22 cellular contexts compared by ENCODE assay signal in genomic region chr2:199760574-199760973, GRCh38.
A peak's percentile ranks its signal among the peaks of the same experiment; 100 is the strongest.
DNase-seq lines count a peak whose midpoint lies in the region; ATAC-seq, FAIRE-seq and TF ChIP-seq lines count a peak whose summit lies in the region.
"Had no signal": no experiment of that assay in that cellular context is flagged by ENCODE, and none has a peak within 500 bp of the region (broad histone marks: within the 10 kb centered on the region; RNA-seq: fewer than 3 reads in every experiment).

No MANE protein-coding gene starts in this region.

- POLR2A ChIA-PET in H1 (lab: Charles Lee; ENCODE audit: partially characterized antibody): no interaction called here

- H2AFZ ChIP-seq in H1 (ENCODE audit: low read length) (peak overlapping the region; percentile 54; the same call in 1 of the 2 replicates), mesenchymal stem cell (ENCODE audit: low read depth, low read length) (no peak overlapping the region)

- H4K8ac ChIP-seq in H1 (ENCODE audit: extremely low read depth, insufficient read depth, low read length): no peak overlapping the region
- no peak overlapping the region for H4K8ac ChIP-seq in mesenchymal stem cell (ENCODE audit: low read length)

- H2BK12ac ChIP-seq in H1 (ENCODE audit: low read depth, low read length) (no peak overlapping the region), mesenchymal stem cell (ENCODE audit: low read length in 2 of 2) (no peak overlapping the region)

- no peak for TF ChIP-seq POLR2A in H1 (IDR thresholded peaks at IDR 0.05; ENCODE audit: control extremely low read depth in 1 of 2, low read depth in 2 of 2, low read length in 2 of 2)

- no peak overlapping the region for H2BK5ac ChIP-seq in H1 (ENCODE audit: low read depth, low read length)
- no peak overlapping the region for H2BK5ac ChIP-seq in mesenchymal stem cell (ENCODE audit: low read depth, low read length, poor library complexity, severe bottlenecking)

- H3K27me3 ChIP-seq in H1 (replicated peaks in 1 of 4; ENCODE audit: control insufficient read depth in 3 of 4, extremely low read depth in 1 of 4, insufficient read depth in 3 of 4, low read length in 3 of 4) (peaks cover 0 to 2% (median 0%) of the 10 kb centered on the region in 4 experiments; a peak in 1 of 7 replicates), mesenchymal stem cell (ENCODE audit: control insufficient read depth in 1 of 2, insufficient read depth in 1 of 2, low read length in 2 of 2) (no peaks in the 10 kb centered on the region)
- H3K27me3 ChIP-seq: SJCRH30 had no signal

- H3K18ac ChIP-seq in H1 (ENCODE audit: extremely low read depth, low read length) (no peak overlapping the region), mesenchymal stem cell (ENCODE audit: low read depth in 1 of 2, low read length in 2 of 2) (no peak overlapping the region)

- H3K14ac ChIP-seq in H1 (ENCODE audit: insufficient read length) (no peak overlapping the region), mesenchymal stem cell (ENCODE audit: low read length in 2 of 2) (no peak overlapping the region)

- H3K27ac ChIP-seq in H1 (ENCODE audit: low read depth, low read length) (no peak overlapping the region), mesenchymal stem cell (ENCODE audit: low read length, poor library complexity, severe bottlenecking) (no peak overlapping the region)
- H3K27ac ChIP-seq: 22Rv1, SJCRH30 had no signal

- H3K79me2 ChIP-seq in H1 (ENCODE audit: control insufficient read depth in 1 of 2, insufficient read depth in 2 of 2, low read length in 2 of 2): no peaks in the 10 kb centered on the region

- H3K23me2 ChIP-seq in H1 (ENCODE audit: low read depth, low read length): no peaks in the 10 kb centered on the region

- H3K9ac ChIP-seq in H1 (replicated peaks in 1 of 4; ENCODE audit: extremely low read depth in 1 of 4, low read depth in 3 of 4, low read length in 3 of 4) (no peak overlapping the region), mesenchymal stem cell (ENCODE audit: low read length) (no peak overlapping the region)

- no peak overlapping the region for H4K91ac ChIP-seq in H1 (replicated peaks; ENCODE audit: insufficient read length, low read length)
- no peak overlapping the region for H4K91ac ChIP-seq in mesenchymal stem cell (ENCODE audit: low read length)

- FAIRE-seq in H1 (lab: Jason Lieb, UNC): peak; percentile 24
- FAIRE-seq: RCC 7860 had no signal

- no peak overlapping the region for H2BK20ac ChIP-seq in H1 (ENCODE audit: low read length)

- CTCF ChIA-PET in H1 (lab: Charles Lee; ENCODE audit: partially characterized antibody): interaction anchor here (0.8 to 2.1 kb wide), 4 partner anchors 10 to 101 kb away, joined by 3 to 8 read pairs (median 6); no protein-coding TSS in a partner anchor

- no peak overlapping the region for H2AK5ac ChIP-seq in H1 (ENCODE audit: low read depth, low read length)
- no peak overlapping the region for H2AK5ac ChIP-seq in mesenchymal stem cell (ENCODE audit: low read length, severe bottlenecking)

- H3K4me1 ChIP-seq in H1 (replicated peaks in 1 of 4; ENCODE audit: control insufficient read depth in 3 of 4, insufficient read depth in 4 of 4, low read length in 3 of 4) (no peaks in the 10 kb centered on the region; a peak in 1 of 7 replicates), mesenchymal stem cell (ENCODE audit: control insufficient read depth, insufficient read depth, low read depth, low read length) (no peaks in the 10 kb centered on the region)

- TF ChIP-seq RAD21 in H1 (IDR thresholded peaks at IDR 0.05 in 1 of 2, conservative IDR thresholded peaks at IDR 0.05 in 1 of 2; ENCODE audit: low read depth in 2 of 2, low read length in 2 of 2): peak; percentile 48 to 63

- no peak for TF ChIP-seq EP300 in H1 (IDR thresholded peaks at IDR 0.05; ENCODE audit: borderline replicate concordance in 1 of 2, low read depth in 2 of 2, low read length in 2 of 2)

- no peak overlapping the region for H3K56ac ChIP-seq in H1 (replicated peaks; ENCODE audit: insufficient read length, low read depth, low read length)

- ATAC-seq in HG02610 (IDR thresholded peaks at IDR 0.05; ENCODE audit: unreplicated experiment): no peak
- ATAC-seq in GM18519 (IDR thresholded peaks at IDR 0.05; ENCODE audit: low FRiP score, unreplicated experiment): no peak
- ATAC-seq: CD8-positive, alpha-beta T cell; HCT116 had no signal

- DNase-seq in DMS 273 (lab: John Stamatoyannopoulos, UW; ENCODE audit: unreplicated experiment) (peak; percentile 19), DMS 273 treated with DMSO at 0.1 percent for 48 hours (lab: John Stamatoyannopoulos, UW) (no peak), H1 (ENCODE audit: low read depth in 1 of 2, low spot score in 2 of 2) (no peak), mesenchymal stem cell (peak; percentile 15), HuH-7 (ENCODE audit: low spot score) (no peak), NCI-H1417 treated with DMSO at 0.1 percent for 48 hours (lab: John Stamatoyannopoulos, UW) (no peak)
- DNase-seq: AML-193, C1 segment of cervical spinal cord, DMS53, NCI-H1417, NCI-H187 treated with DMSO at 0.1 percent for 48 hours, NCI-H510A treated with DMSO at 0.1 percent for 48 hours, NCI-H774, OCI-M1, T-helper 1 cell had no signal

- H3K4ac ChIP-seq in H1 (replicated peaks; ENCODE audit: insufficient read length, low read depth, low read length) (no peak overlapping the region), mesenchymal stem cell (ENCODE audit: low read depth in 1 of 2, low read length in 2 of 2) (no peak overlapping the region)

- H2BK120ac ChIP-seq in H1 (replicated peaks; ENCODE audit: low read depth, low read length): no peak overlapping the region
- H2BK120ac ChIP-seq in mesenchymal stem cell (ENCODE audit: low read depth, low read length): no peak overlapping the region

- no peak overlapping the region for H4K5ac ChIP-seq in H1 (ENCODE audit: insufficient read length, low read depth, low read length)

- H3K36me3 ChIP-seq in H1 (ENCODE audit: control insufficient read depth in 2 of 4, insufficient read depth in 4 of 4, low read length in 3 of 4) (no peaks in the 10 kb centered on the region), mesenchymal stem cell (ENCODE audit: control insufficient read depth in 1 of 2, insufficient read depth in 2 of 2, low read depth in 1 of 2, low read length in 2 of 2) (no peaks in the 10 kb centered on the region)
- H3K36me3 ChIP-seq: SJCRH30 had no signal

- H3K79me1 ChIP-seq in H1 (ENCODE audit: low read depth, low read length) (no peaks in the 10 kb centered on the region), mesenchymal stem cell (replicated peaks; ENCODE audit: low read length, poor library complexity, severe bottlenecking) (no peaks in the 10 kb centered on the region)

- WGBS in H1 (ENCODE audit: extremely low coverage in 1 of 2, insufficient coverage in 1 of 2, insufficient read length in 1 of 2, insufficient replicate concordance in 2 of 2, low coverage in 1 of 2, low lambda C conversion rate in 2 of 2, missing lambda C conversion rate in 1 of 2), 2 experiments: 95% methylated on average over 3 of the region's 3 CpGs; no CpG with 5 or more reads in 1 of the 2 experiments
- no CpG with 5 or more reads among the region's 3 CpGs for whole genome bisulfite sequencing in mesenchymal stem cell

- H3K4me3 ChIP-seq in H1 (ENCODE audit: extremely low read depth in 1 of 4, insufficient read depth in 2 of 4, low read depth in 3 of 4, low read length in 4 of 4) (no peak overlapping the region), mesenchymal stem cell (ENCODE audit: insufficient read depth in 1 of 2, low read depth in 1 of 2, low read length in 2 of 2) (no peak overlapping the region)
- H3K4me3 ChIP-seq: SJCRH30 had no signal

- H4K20me1 ChIP-seq in H1 (replicated peaks in 1 of 2; ENCODE audit: control insufficient read depth in 1 of 2, insufficient read depth in 2 of 2, low read length in 2 of 2): no peaks in the 10 kb centered on the region

- H3K23ac ChIP-seq in H1 (ENCODE audit: insufficient read length) (no peak overlapping the region), mesenchymal stem cell (ENCODE audit: low read length in 2 of 2) (no peak overlapping the region)

- H3K9me3 ChIP-seq in H1 (ENCODE audit: insufficient read depth in 2 of 2, low read depth in 1 of 2, low read length in 1 of 2) (no peaks in the 10 kb centered on the region), mesenchymal stem cell (ENCODE audit: control insufficient read depth, low read length) (no peaks in the 10 kb centered on the region)
- H3K9me3 ChIP-seq: SJCRH30 had no signal

- H2BK15ac ChIP-seq in H1 (ENCODE audit: low read length): no peak overlapping the region
- H2BK15ac ChIP-seq in mesenchymal stem cell (ENCODE audit: low read depth, poor library complexity, severe bottlenecking): no peak overlapping the region

- peak; percentile 14 to 24 (median 20); a peak in 3 of 4 replicates for TF ChIP-seq CTCF in H1 (IDR thresholded peaks at IDR 0.05; ENCODE audit: control extremely low read depth in 1 of 3, insufficient read depth in 1 of 3, low read depth in 1 of 3, low read length in 3 of 3)

- H3K4me2 ChIP-seq in H1 (ENCODE audit: insufficient read depth in 1 of 2, low read depth in 2 of 2, low read length in 2 of 2) (no peak overlapping the region), mesenchymal stem cell (ENCODE audit: low read length, poor library complexity, severe bottlenecking) (no peak overlapping the region)

TF ChIP-seq in H1, 55 proteins besides CTCF, POLR2A, EP300 and RAD21:
- TF ChIP-seq JUND (IDR thresholded peaks at IDR 0.05; ENCODE audit: low read length) (peak; percentile 75), TAF7 (optimal IDR thresholded peaks at IDR 0.05; ENCODE audit: borderline replicate concordance, low read depth, low read length) (no peak), SRF (IDR thresholded peaks at IDR 0.05; ENCODE audit: low read depth, low read length) (no peak)
TF ChIP-seq in H1: peak in this region for 1.

Comparison
In these comparisons a context has a peak if more than half of its experiments do, and no peak if none do; other contexts are left out.
1. DNase-seq: peak in DMS 273 (single experiment) and mesenchymal stem cell (single experiment); none in DMS 273 treated with DMSO at 0.1 percent for 48 hours (single experiment), H1 (0 of 2), HuH-7 (single experiment) and NCI-H1417 treated with DMSO at 0.1 percent for 48 hours (single experiment).